In genomic region chr6:35168461-35168861, GRCh38 we compare ENCODE assay signal across 16 cellular contexts. TPM values are rescaled to one million over a fixed set of nuclear protein-coding genes. Genes with fewer than 3 reads are reported as not detected.
"Had no signal": no experiment of that assay in that cellular context is flagged by ENCODE, and none has a peak within 500 bp of the region (broad histone marks: within the 10 kb centered on the region; RNA-seq: fewer than 3 reads in every experiment).

No MANE protein-coding gene starts in this region.

- H3K4me1 Mint-ChIP-seq: activated naive CD4-positive, alpha-beta T cell treated with anti-CD3 and anti-CD28 coated beads, Interleukin-2, amount 50 U/mL, for 24 hours had no signal

- H3K4me3 ChIP-seq: body of pancreas, pancreas, tibial nerve had no signal

- H3K36me3 ChIP-seq: pancreas, tibial nerve had no signal

- H3K36me3 Mint-ChIP-seq: activated naive CD4-positive, alpha-beta T cell treated with anti-CD3 and anti-CD28 coated beads, Interleukin-2, amount 50 U/mL, for 24 hours had no signal

- H3K4me3 Mint-ChIP-seq: activated naive CD4-positive, alpha-beta T cell treated with anti-CD3 and anti-CD28 coated beads, Interleukin-2, amount 50 U/mL, for 24 hours; dendritic cell treated with granulocyte-macrophage colony-stimulating factor and Interleukin-4, amounts not matched to agents 40 ng/mL and 50 ng/mL, for 4 days; stimulated activated effector memory CD8-positive, alpha-beta T cell treated with anti-CD3 and anti-CD28 coated beads, Interleukin-12 subunit alpha, Interleukin-12 subunit beta, amount 100 ng/mL, for 72 hours; T-helper 1 cell treated with Interleukin-12 subunit alpha and Interleukin-12 subunit beta and Interleukin-4 antibody, amounts not matched to agents 30 μg/mL and 1 μg/mL, for 36 hours had no signal

- H3K9me3 ChIP-seq: body of pancreas, pancreas, tibial nerve had no signal

- H3K27ac Mint-ChIP-seq: activated naive CD4-positive, alpha-beta T cell treated with anti-CD3 and anti-CD28 coated beads, Interleukin-2, amount 50 U/mL, for 24 hours; activated T-helper 2 cell treated with anti-CD3 and anti-CD28 coated beads, Interferon-gamma antibody, Interleukin-2, Interleukin-4, amounts not matched to agents 10 μg/mL and 5 μg/mL and 100 μg/mL, durations not matched to agents 14 hours and 24 hours and 36 hours; dendritic cell treated with granulocyte-macrophage colony-stimulating factor and Interleukin-4, amounts not matched to agents 40 ng/mL and 50 ng/mL, for 4 days; T-helper 1 cell treated with Interleukin-12 subunit alpha and Interleukin-12 subunit beta and Interleukin-4 antibody, amounts not matched to agents 30 μg/mL and 1 μg/mL, for 36 hours had no signal

- H3K4me1 ChIP-seq: tibial nerve had no signal

- H3K27me3 ChIP-seq: body of pancreas, pancreas, tibial nerve had no signal

- DNase-seq: activated CD4-positive, alpha-beta T cell treated with anti-CD3 and anti-CD28 coated beads, Interleukin-2, amount 50 U/mL, for 1 hour; body of pancreas; cerebellar nuclear complex; immature natural killer cell; left cardiac atrium; mesenchymal stem cell; pancreas; small intestine had no signal

- H3K9me3 Mint-ChIP-seq: activated naive CD4-positive, alpha-beta T cell treated with anti-CD3 and anti-CD28 coated beads, Interleukin-2, amount 50 U/mL, for 24 hours had no signal

- ATAC-seq: body of pancreas; pancreas; SK-N-SH treated with all-trans-retinoic acid at 6 μM for 48 hours; stimulated activated effector memory CD8-positive, alpha-beta T cell treated with anti-CD3 and anti-CD28 coated beads, Interleukin-12 subunit alpha, Interleukin-12 subunit beta, amount 100 ng/mL, for 72 hours had no signal

- H3K27ac ChIP-seq: body of pancreas, pancreas, tibial nerve had no signal

RNA-seq across cellular contexts. Expression of gene TCP11, which starts 27.3 kb away (rescaled TPM):
- total RNA-seq: activated T-helper 2 cell treated with anti-CD3 and anti-CD28 coated beads, Interferon-gamma antibody, Interleukin-2, Interleukin-4, amounts not matched to agents 10 μg/mL and 5 μg/mL and 100 μg/mL, durations not matched to agents 14 hours and 24 hours and 36 hours; body of pancreas; left cardiac atrium had no signal
- polyA plus RNA-seq: immature natural killer cell, neural cell, small intestine had no signal

RNA-seq across cellular contexts. Expression of gene SCUBE3, which starts 45.3 kb away (rescaled TPM):
- total RNA-seq: activated T-helper 2 cell treated with anti-CD3 and anti-CD28 coated beads, Interferon-gamma antibody, Interleukin-2, Interleukin-4, amounts not matched to agents 10 μg/mL and 5 μg/mL and 100 μg/mL, durations not matched to agents 14 hours and 24 hours and 36 hours had no signal
